In genomic region chr15:86062646-86063193, GRCh38 we compare ENCODE assay signal across 23 cellular contexts. TPM values are rescaled to one million over a fixed set of nuclear protein-coding genes. Genes with fewer than 3 reads are reported as not detected.
A peak's percentile ranks its signal among the peaks of the same experiment; 100 is the strongest.
DNase-seq lines count a peak whose midpoint lies in the region; ATAC-seq and TF ChIP-seq lines count a peak whose summit lies in the region.
"Had no signal": no experiment of that assay in that cellular context is flagged by ENCODE, and none has a peak within 500 bp of the region (broad histone marks: within the 10 kb centered on the region; RNA-seq: fewer than 3 reads in every experiment).

No MANE protein-coding gene starts in this region.

- H3K79me2 ChIP-seq in neural cell (replicated peaks; ENCODE audit: insufficient read depth, low read length) = no peaks in the 10 kb centered on the region

- no peaks in the 10 kb centered on the region for H4K20me1 ChIP-seq in neural cell (ENCODE audit: insufficient read depth)

- peak overlapping the region; percentile 46 for H3K4me2 ChIP-seq in neural cell (ENCODE audit: low read length)
- H3K4me2 ChIP-seq: PC-9 had no signal

- TF ChIP-seq EP300 in neural cell (conservative IDR thresholded peaks at IDR 0.05; ENCODE audit: poor library complexity, severe bottlenecking) = peak; percentile 89

- DNase-seq in NCI-H1417 (lab: John Stamatoyannopoulos, UW) (peak; percentile 2 to 74 (median 58)), NCI-H1417 treated with DMSO at 0.1 percent for 48 hours (lab: John Stamatoyannopoulos, UW) (no peak), NCI-H82 treated with DMSO at 0.1 percent for 48 hours (lab: John Stamatoyannopoulos, UW; ENCODE audit: unreplicated experiment) (peak; percentile 74), RKO (ENCODE audit: low spot score) (no peak), NCI-H1694 (lab: John Stamatoyannopoulos, UW) (no peak)
- DNase-seq: 8988T; Calu3; CD8-positive, alpha-beta memory T cell; GDM1; H9; HFFc6; Kasumi-1; MG63; NCI-H2081; NCI-H2171; NCI-H526; PC-9 had no signal

- no peaks in the 10 kb centered on the region for H3K27me3 ChIP-seq in neural cell (ENCODE audit: insufficient read depth, low read depth, low read length)

- no peak overlapping the region for H2AFZ ChIP-seq in neural cell (ENCODE audit: low read depth, low read length)
- H2AFZ ChIP-seq: PC-9 had no signal

- no peaks in the 10 kb centered on the region for H3K36me3 ChIP-seq in neural cell (ENCODE audit: insufficient read depth, low read length)
- H3K36me3 ChIP-seq: MG63 had no signal

- H3K9ac ChIP-seq in neural cell (ENCODE audit: low read length) = peak overlapping the region; percentile 60

- H3K4me3 ChIP-seq in neural cell (ENCODE audit: low read length) = peak overlapping the region; percentile 48
- H3K4me3 ChIP-seq: MG63, PC-9 had no signal

- TF ChIP-seq RAD21 in neural cell (conservative IDR thresholded peaks at IDR 0.05) = no peak

- TF ChIP-seq CTCF in neural cell (IDR thresholded peaks at IDR 0.05; ENCODE audit: poor library complexity, severe bottlenecking) = no peak

- no peaks in the 10 kb centered on the region for H3K9me2 ChIP-seq in neural cell (ENCODE audit: insufficient read depth, low read length)

- peak overlapping the region; percentile 91 for H3K27ac ChIP-seq in neural cell (ENCODE audit: low read length)
- H3K27ac ChIP-seq: C4-2B, PC-9 had no signal

- H3F3A ChIP-seq in neural cell (ENCODE audit: insufficient read depth, low read length, poor library complexity, severe bottlenecking) = peaks cover 3% of the 10 kb centered on the region

- ATAC-seq in GM19035 (IDR thresholded peaks at IDR 0.05; ENCODE audit: unreplicated experiment) (no peak), GM18511 (IDR thresholded peaks at IDR 0.05; ENCODE audit: unreplicated experiment) (no peak)
- ATAC-seq: SK-N-SH treated with all-trans-retinoic acid at 6 μM for 48 hours had no signal

- no peaks in the 10 kb centered on the region for H3K9me3 ChIP-seq in neural cell (ENCODE audit: low read length)
- H3K9me3 ChIP-seq: MG63 had no signal

TF ChIP-seq in neural cell, 6 proteins besides CTCF, POLR2A, EP300 and RAD21:
- TF ChIP-seq POLR2AphosphoS5 (IDR thresholded peaks at IDR 0.05) = peak; percentile 71
- TF ChIP-seq, protein P1, sequence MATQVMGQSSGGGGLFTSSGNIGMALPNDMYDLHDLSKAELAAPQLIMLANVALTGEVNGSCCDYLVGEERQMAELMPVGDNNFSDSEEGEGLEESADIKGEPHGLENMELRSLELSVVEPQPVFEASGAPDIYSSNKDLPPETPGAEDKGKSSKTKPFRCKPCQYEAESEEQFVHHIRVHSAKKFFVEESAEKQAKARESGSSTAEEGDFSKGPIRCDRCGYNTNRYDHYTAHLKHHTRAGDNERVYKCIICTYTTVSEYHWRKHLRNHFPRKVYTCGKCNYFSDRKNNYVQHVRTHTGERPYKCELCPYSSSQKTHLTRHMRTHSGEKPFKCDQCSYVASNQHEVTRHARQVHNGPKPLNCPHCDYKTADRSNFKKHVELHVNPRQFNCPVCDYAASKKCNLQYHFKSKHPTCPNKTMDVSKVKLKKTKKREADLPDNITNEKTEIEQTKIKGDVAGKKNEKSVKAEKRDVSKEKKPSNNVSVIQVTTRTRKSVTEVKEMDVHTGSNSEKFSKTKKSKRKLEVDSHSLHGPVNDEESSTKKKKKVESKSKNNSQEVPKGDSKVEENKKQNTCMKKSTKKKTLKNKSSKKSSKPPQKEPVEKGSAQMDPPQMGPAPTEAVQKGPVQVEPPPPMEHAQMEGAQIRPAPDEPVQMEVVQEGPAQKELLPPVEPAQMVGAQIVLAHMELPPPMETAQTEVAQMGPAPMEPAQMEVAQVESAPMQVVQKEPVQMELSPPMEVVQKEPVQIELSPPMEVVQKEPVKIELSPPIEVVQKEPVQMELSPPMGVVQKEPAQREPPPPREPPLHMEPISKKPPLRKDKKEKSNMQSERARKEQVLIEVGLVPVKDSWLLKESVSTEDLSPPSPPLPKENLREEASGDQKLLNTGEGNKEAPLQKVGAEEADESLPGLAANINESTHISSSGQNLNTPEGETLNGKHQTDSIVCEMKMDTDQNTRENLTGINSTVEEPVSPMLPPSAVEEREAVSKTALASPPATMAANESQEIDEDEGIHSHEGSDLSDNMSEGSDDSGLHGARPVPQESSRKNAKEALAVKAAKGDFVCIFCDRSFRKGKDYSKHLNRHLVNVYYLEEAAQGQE (IDR thresholded peaks at IDR 0.05; ENCODE audit: borderline replicate concordance) = peak; percentile 62
- no peak for TF ChIP-seq SMC3 (conservative IDR thresholded peaks at IDR 0.05; ENCODE audit: poor library complexity)

RNA-seq across cellular contexts. Expression of gene AGBL1, which starts 17.0 kb away (rescaled TPM):
- polyA plus RNA-seq in neural cell = 0.12 TPM in 1 of 2 replicates, not detected in the other
- polyA minus RNA-seq in neural cell = 0.93 and 1.2 TPM in 2 replicates
- polyA plus RNA-seq: CD8-positive, alpha-beta memory T cell; IgD-negative memory B cell had no signal

Comparison
In these comparisons a context has a peak if more than half of its experiments do, and no peak if none do; other contexts are left out.
1. DNase-seq: peak in NCI-H1417 (3 of 3) and NCI-H82 treated with DMSO at 0.1 percent for 48 hours (single experiment); none in NCI-H1417 treated with DMSO at 0.1 percent for 48 hours (single experiment), RKO (single experiment) and NCI-H1694 (single experiment).